Comparison of ENCODE assay signal across 8 cellular contexts in genomic region chr9:126500600-126501382, GRCh38.
DNase-seq lines count a peak whose midpoint lies in the region; ATAC-seq, FAIRE-seq and TF ChIP-seq lines count a peak whose summit lies in the region.

No MANE protein-coding gene starts in this region.

- no peaks in the 10 kb centered on the region for H3K27me3 Mint-ChIP-seq in Caco-2 (ENCODE audit: insufficient read depth, unreplicated experiment)

- BruUV-seq in Caco-2 (replicated peaks; lab: Mats Ljungman, UMichigan): no TSS peak

- no peak for FAIRE-seq in RCC 7860 (lab: Jason Lieb, UNC)

- WGBS in HUES64: 10% methylated on average over 37 of the region's 37 CpGs
- no CpG with 5 or more reads among the region's 37 CpGs for WGBS in neuronal stem cell (ENCODE audit: extremely low coverage in 2 of 2, insufficient read length in 2 of 2, insufficient replicate concordance in 1 of 2), 2 donors

- intact Hi-C loops in Caco-2 (cut with micrococcal nuclease; ENCODE audit: unreplicated experiment): loop anchor here (2.0 to 10.0 kb wide), 2 partner anchors 190 to 274 kb away; no protein-coding TSS in a partner anchor

- H3K79me1 ChIP-seq in neuronal stem cell (ENCODE audit: low read depth, low read length): peaks cover 9% of the 10 kb centered on the region

- no peak overlapping the region for H3K9ac ChIP-seq in HUES64 (ENCODE audit: low read depth, low read length)
- H3K9ac ChIP-seq in neuronal stem cell (ENCODE audit: low read depth, low read length, poor library complexity): peak overlapping the region; percentile 34

- H2BK120ac ChIP-seq in neuronal stem cell (ENCODE audit: low read depth, low read length): no peak overlapping the region

- no peak overlapping the region for H3K27ac Mint-ChIP-seq in Caco-2 (ENCODE audit: unreplicated experiment)

- ATAC-seq in thoracic aorta (ENCODE audit: insufficient number of reproducible peaks, low FRiP score, low read depth) (no peak), GM18519 (IDR thresholded peaks at IDR 0.05; ENCODE audit: low FRiP score, unreplicated experiment) (no peak)

- no peak overlapping the region for H2BK15ac ChIP-seq in neuronal stem cell (ENCODE audit: low read length)

- TF ChIP-seq CTCF in Caco-2 (IDR thresholded peaks at IDR 0.05; ENCODE audit: insufficient read depth in 1 of 2, low read depth in 1 of 2, low read length in 1 of 2, severe bottlenecking in 1 of 2, unreplicated experiment in 1 of 2) (peak; percentile 85 to 93), foreskin fibroblast (IDR thresholded peaks at IDR 0.05; ENCODE audit: low read depth, low read length) (peak; percentile 88), thoracic aorta (IDR thresholded peaks at IDR 0.05) (peak; percentile 97)

- peak overlapping the region; percentile 90 for H3K23ac ChIP-seq in neuronal stem cell (ENCODE audit: low read depth, low read length, poor library complexity)

- peak overlapping the region; percentile 92 for H2AK5ac ChIP-seq in neuronal stem cell (ENCODE audit: low read depth, low read length)

- H4K91ac ChIP-seq in neuronal stem cell (ENCODE audit: low read depth, low read length, poor library complexity): no peak overlapping the region

- peak overlapping the region; percentile 68 for H2BK12ac ChIP-seq in neuronal stem cell (ENCODE audit: low read length)

- peak overlapping the region; percentile 89 for H3K14ac ChIP-seq in neuronal stem cell (ENCODE audit: low read length)

- H3K4ac ChIP-seq in neuronal stem cell (ENCODE audit: low read length): no peak overlapping the region

- H3K36me3 Mint-ChIP-seq in Caco-2 (ENCODE audit: insufficient read depth, unreplicated experiment): peaks cover 7% of the 10 kb centered on the region

- DNase-seq in Caco-2 (peak; percentile 69 to 76), RCC 7860 (ENCODE audit: low spot score) (peak; percentile 50), foreskin fibroblast (peak; percentile 46 to 87), neuronal stem cell (ENCODE audit: low spot score) (peak; percentile 80), thoracic aorta (ENCODE audit: low spot score) (no peak)
- peak; percentile 90 for DNase-seq in activated effector memory CD4-positive, alpha-beta T cell treated with anti-CD3 and anti-CD28 coated beads, Interleukin-2, amount 50 U/mL, for 16 hours

- H3K27ac ChIP-seq in HUES64 (ENCODE audit: low read depth, low read length) (no peak overlapping the region), neuronal stem cell (replicated peaks; ENCODE audit: low read length) (no peak overlapping the region), thoracic aorta (no peak overlapping the region)

- H2BK5ac ChIP-seq in neuronal stem cell (ENCODE audit: low read length): no peak overlapping the region

- POLR2A ChIA-PET in Caco-2 (lab: Charles Lee): no interaction called here

- H3K4me3 ChIP-seq in Caco-2 (ENCODE audit: low read depth, low read length) (no peak overlapping the region), HUES64 (ENCODE audit: low read length) (peak overlapping the region; percentile 64), foreskin fibroblast (ENCODE audit: low read depth in 1 of 2, low read length in 2 of 2) (no peak overlapping the region), neuronal stem cell (ENCODE audit: low read length in 2 of 2) (peak overlapping the region in 1 of 2 donors; percentile 5), thoracic aorta (no peak overlapping the region)

- H2AFZ ChIP-seq in neuronal stem cell (ENCODE audit: low read length): peak overlapping the region; percentile 8

- H3K9me3 ChIP-seq in Caco-2 (no peaks in the 10 kb centered on the region), HUES64 (ENCODE audit: insufficient read depth, low read depth, low read length) (no peaks in the 10 kb centered on the region), neuronal stem cell (replicated peaks in 1 of 2; ENCODE audit: control insufficient read depth in 2 of 2, insufficient read depth in 1 of 2, low read depth in 1 of 2, low read length in 2 of 2) (peaks cover 0 to 2% of the 10 kb centered on the region in 2 donors), thoracic aorta (no peaks in the 10 kb centered on the region)

- peak overlapping the region; percentile 69 for H3K18ac ChIP-seq in neuronal stem cell (ENCODE audit: low read length)

- no peak overlapping the region for H3K4me2 ChIP-seq in neuronal stem cell (ENCODE audit: insufficient read depth, low read length, poor library complexity, severe bottlenecking)

- CTCF ChIA-PET in Caco-2 (lab: Charles Lee): interaction anchor here (0.6 to 1.9 kb wide), 4 partner anchors 54 to 281 kb away, joined by 3 to 21 read pairs (median 6); no protein-coding TSS in a partner anchor

- H3K9me3 Mint-ChIP-seq in Caco-2 (ENCODE audit: unreplicated experiment): no peaks in the 10 kb centered on the region

- H3K27me3 ChIP-seq in Caco-2 (replicated peaks; ENCODE audit: control insufficient read depth, insufficient read depth, low read length): no peaks in the 10 kb centered on the region
- peaks cover 16% of the 10 kb centered on the region for H3K27me3 ChIP-seq in HUES64 (ENCODE audit: insufficient read depth, low read length)
- peaks cover 0 to 15% (median 7%) of the 10 kb centered on the region in 3 experiments for H3K27me3 ChIP-seq in neuronal stem cell (ENCODE audit: control insufficient read depth in 3 of 3, insufficient read depth in 3 of 3, low read depth in 1 of 3, low read length in 3 of 3)
- H3K27me3 ChIP-seq in thoracic aorta (replicated peaks; ENCODE audit: insufficient read depth): no peaks in the 10 kb centered on the region

- no peak overlapping the region for H4K8ac ChIP-seq in neuronal stem cell (ENCODE audit: low read depth, low read length)

- H3K36me3 ChIP-seq in Caco-2 (ENCODE audit: control insufficient read depth, insufficient read depth, low read length) (no peaks in the 10 kb centered on the region; the same call in 1 of the 2 replicates), HUES64 (ENCODE audit: insufficient read depth, low read length) (no peaks in the 10 kb centered on the region), neuronal stem cell (replicated peaks in 1 of 2; ENCODE audit: control insufficient read depth in 2 of 2, insufficient read depth in 2 of 2, low read length in 2 of 2) (peaks cover 7 to 8% of the 10 kb centered on the region in 2 donors), thoracic aorta (peaks cover 12% of the 10 kb centered on the region)

- H3K4me1 Mint-ChIP-seq in Caco-2 (ENCODE audit: low read depth, unreplicated experiment): no peaks in the 10 kb centered on the region

- H3K4me1 ChIP-seq in Caco-2 (peaks cover 8% of the 10 kb centered on the region), HUES64 (ENCODE audit: insufficient read depth, low read length) (no peaks in the 10 kb centered on the region; the same call in 1 of the 2 replicates), neuronal stem cell (ENCODE audit: control insufficient read depth in 2 of 2, insufficient read depth in 1 of 2, low read depth in 1 of 2, low read length in 2 of 2) (peaks cover 4 to 13% of the 10 kb centered on the region in 2 donors), thoracic aorta (ENCODE audit: control insufficient read depth in 1 of 2, low read depth in 2 of 2) (peaks cover 4 to 21% of the 10 kb centered on the region in 2 donors)

- no peak overlapping the region for H3K4me3 Mint-ChIP-seq in Caco-2 (ENCODE audit: unreplicated experiment)
